In genomic region chr3:8655387-8655835, GRCh38 we compare ENCODE assay signal across 1 cellular context.
TF ChIP-seq lines count a peak whose summit lies in the region.

No MANE protein-coding gene starts in this region.

TF ChIP-seq in HepG2, 621 proteins besides CTCF, POLR2A, EP300 and RAD21 (continued from another document and continues in another):
- TF ChIP-seq YY1 (IDR thresholded peaks at IDR 0.05; ENCODE audit: insufficient read depth, insufficient replicate concordance, low read depth, low read length) (no peak), TIGD3 (CRISPR knock-in tag; IDR thresholded peaks at IDR 0.05; ENCODE audit: borderline replicate concordance) (no peak), ONECUT2 (CRISPR knock-in tag; IDR thresholded peaks at IDR 0.05) (peak; percentile 63; the same call in 1 of the 2 replicates), CREM (IDR thresholded peaks at IDR 0.05) (peak; percentile 76), CREM (CRISPR knock-in tag; IDR thresholded peaks at IDR 0.05) (no peak), U2AF2 (IDR thresholded peaks at IDR 0.05; ENCODE audit: low read depth, low read length) (no peak), HNF4A (CRISPR knock-in tag; IDR thresholded peaks at IDR 0.05) (peak; percentile 62), ZNF709 (CRISPR knock-in tag; IDR thresholded peaks at IDR 0.05) (no peak), IKZF5 (CRISPR knock-in tag; IDR thresholded peaks at IDR 0.05) (no peak), BORCS8-MEF2B (CRISPR knock-in tag; IDR thresholded peaks at IDR 0.05) (no peak), ZNF510 (CRISPR knock-in tag; IDR thresholded peaks at IDR 0.05; ENCODE audit: low read depth) (no peak), ZNF660 (CRISPR knock-in tag; IDR thresholded peaks at IDR 0.05; ENCODE audit: borderline replicate concordance, low read depth) (no peak), ZNF234 (CRISPR knock-in tag; conservative IDR thresholded peaks at IDR 0.05) (no peak), ZNF232 (CRISPR knock-in tag; IDR thresholded peaks at IDR 0.05; ENCODE audit: borderline replicate concordance) (no peak), ZNF782 (CRISPR knock-in tag; IDR thresholded peaks at IDR 0.05; ENCODE audit: borderline replicate concordance) (no peak), NFE2L1 (CRISPR knock-in tag; IDR thresholded peaks at IDR 0.05; ENCODE audit: borderline replicate concordance) (no peak), PRDM10 (CRISPR knock-in tag; IDR thresholded peaks at IDR 0.05; ENCODE audit: low read depth) (no peak), ARID4A (CRISPR knock-in tag; IDR thresholded peaks at IDR 0.05; ENCODE audit: borderline replicate concordance) (peak; percentile 37; the same call in 1 of the 2 replicates), ZFP36L2 (CRISPR knock-in tag; IDR thresholded peaks at IDR 0.05) (no peak), SRSF9 (IDR thresholded peaks at IDR 0.05; ENCODE audit: borderline replicate concordance, insufficient read depth, low read depth, low read length, poor library complexity, severe bottlenecking) (no peak), TERF1 (CRISPR knock-in tag; IDR thresholded peaks at IDR 0.05) (no peak), ZBTB38 (CRISPR knock-in tag; IDR thresholded peaks at IDR 0.05) (no peak), ZNF574 (CRISPR knock-in tag; IDR thresholded peaks at IDR 0.05) (0 out of 2 replicates have a peak, but pooled peaks have one; percentile 11), KDM1A (CRISPR knock-in tag; IDR thresholded peaks at IDR 0.05) (no peak), ATF2 (CRISPR knock-in tag; IDR thresholded peaks at IDR 0.05) (no peak), ZMYM4 (CRISPR knock-in tag; IDR thresholded peaks at IDR 0.05) (peak; percentile 59), RNF219 (CRISPR knock-in tag; IDR thresholded peaks at IDR 0.05) (no peak), ZBTB34 (CRISPR knock-in tag; IDR thresholded peaks at IDR 0.05) (no peak), HOXA7 (CRISPR knock-in tag; IDR thresholded peaks at IDR 0.05) (no peak), POLR2AphosphoS5 (IDR thresholded peaks at IDR 0.05; ENCODE audit: low read depth, low read length) (no peak), TEAD3 (CRISPR knock-in tag; optimal IDR thresholded peaks at IDR 0.05; ENCODE audit: borderline replicate concordance) (peak; percentile 94), ZNF562 (CRISPR knock-in tag; IDR thresholded peaks at IDR 0.05; ENCODE audit: borderline replicate concordance) (no peak), CBFB (CRISPR knock-in tag; IDR thresholded peaks at IDR 0.05) (no peak), SALL1 (CRISPR knock-in tag; IDR thresholded peaks at IDR 0.05) (peak; percentile 81), HNF1B (CRISPR knock-in tag; IDR thresholded peaks at IDR 0.05) (0 out of 2 replicates have a peak, but pooled peaks have one; percentile 23), MYNN (CRISPR knock-in tag; IDR thresholded peaks at IDR 0.05; ENCODE audit: low read depth) (no peak), ZSCAN21 (CRISPR knock-in tag; IDR thresholded peaks at IDR 0.05; ENCODE audit: borderline replicate concordance) (no peak), FOXJ3 (CRISPR knock-in tag; IDR thresholded peaks at IDR 0.05; ENCODE audit: borderline replicate concordance) (no peak), KMT2B (CRISPR knock-in tag; IDR thresholded peaks at IDR 0.05) (no peak), ZNF121 (CRISPR knock-in tag; IDR thresholded peaks at IDR 0.05) (no peak)
